In the genomic region with DNA sequence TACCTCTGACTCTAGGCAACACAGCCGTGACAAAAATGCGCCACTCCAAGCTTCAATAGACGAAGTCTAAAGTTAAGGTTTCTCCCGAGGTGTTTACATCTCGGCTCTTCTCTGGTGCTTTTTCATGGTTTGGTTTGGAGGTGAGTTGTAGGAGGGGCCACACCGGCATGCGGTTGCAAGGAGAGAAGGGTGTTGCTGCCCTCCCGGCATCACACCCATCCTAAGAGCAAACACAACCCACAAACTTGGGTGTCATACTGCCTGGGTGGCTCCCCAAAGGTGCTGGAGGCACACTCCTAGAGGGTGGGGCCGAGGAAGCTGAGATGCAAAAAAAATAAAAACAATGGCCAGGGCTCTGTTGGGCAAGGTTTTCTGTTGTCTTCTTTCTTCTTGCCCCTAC, we compare ENCODE assay signal across 24 cellular contexts.
DNase-seq lines count a peak whose midpoint lies in the region; ATAC-seq and TF ChIP-seq lines count a peak whose summit lies in the region.
"Had no signal": no experiment of that assay in that cellular context is flagged by ENCODE, and none has a peak within 500 bp of the region (broad histone marks: within the 10 kb centered on the region; RNA-seq: fewer than 3 reads in every experiment).

No MANE protein-coding gene starts in this region.

- no peak for TF ChIP-seq CTCF in mucosa of descending colon (IDR thresholded peaks at IDR 0.05)
- TF ChIP-seq CTCF in chondrocyte (IDR thresholded peaks at IDR 0.05) = no peak

- intact Hi-C loops in mucosa of descending colon (cut with DNase I, micrococcal nuclease) = no loop called here

- H3K36me3 Mint-ChIP-seq in activated T-cell treated with anti-CD3 and anti-CD28 coated beads, Interleukin-2, amount 50 U/mL, for 24 hours (ENCODE audit: low read depth) = no peaks in the 10 kb centered on the region
- H3K36me3 Mint-ChIP-seq in T-cell (peaks cover 8% of the 10 kb centered on the region), chondrocyte (ENCODE audit: low read depth) (peaks cover 1% of the 10 kb centered on the region)

- no peaks in the 10 kb centered on the region for H3K36me3 ChIP-seq in mucosa of descending colon (ENCODE audit: low read depth)
- H3K36me3 ChIP-seq: right lobe of liver, SJSA1 had no signal

- CTCF ChIA-PET in T-cell (lab: Charles Lee) = interaction anchor here in 1 of 2 donors (1.4 kb wide), 1 partner anchor 140 kb away, joined by 5 read pairs; no protein-coding TSS in a partner anchor

- peak overlapping the region; percentile 84 for H3K27ac Mint-ChIP-seq in activated T-cell treated with anti-CD3 and anti-CD28 coated beads, Interleukin-2, amount 50 U/mL, for 24 hours
- H3K27ac Mint-ChIP-seq in T-cell (peak overlapping the region; percentile 78 to 89), chondrocyte (ENCODE audit: unreplicated experiment) (no peak overlapping the region)
- H3K27ac Mint-ChIP-seq: activated naive CD4-positive, alpha-beta T cell treated with anti-CD3 and anti-CD28 coated beads, Interleukin-2, amount 50 U/mL, for 24 hours; nephron progenitor cell had no signal

- H3K4me1 ChIP-seq in mucosa of descending colon (ENCODE audit: low read depth) = no peaks in the 10 kb centered on the region
- H3K4me1 ChIP-seq: parathyroid adenoma, testis had no signal

- peak; percentile 42 for DNase-seq in activated T-cell treated with anti-CD3 and anti-CD28 coated beads, Interleukin-2, amount 50 U/mL, for 24 hours
- no peak for DNase-seq in activated T-cell treated with anti-CD3 and anti-CD28 coated beads, Interleukin-2, amount 50 U/mL, for 48 hours
- DNase-seq in T-cell = peak in 33 of 34 experiments; percentile 5 to 60 (median 46)
- DNase-seq in activated T-helper 9 cell treated with anti-CD3 and anti-CD28 coated beads, Interleukin-2, amount 50 U/mL, for 16 hours (ENCODE audit: low read depth) = peak; percentile 53
- DNase-seq in mucosa of descending colon = peak; percentile 26 to 50 (median 36)
- DNase-seq in D341Med (ENCODE audit: low spot score) = no peak
- DNase-seq in chondrocyte (ENCODE audit: low spot score) = no peak
- DNase-seq: ACHN; activated CD4-positive, CD25-positive, alpha-beta regulatory T cell treated with anti-CD3 and anti-CD28 coated beads, Interleukin-2, amount 50 U/mL, for 72 hours; C1 segment of cervical spinal cord; DMS 273 treated with DMSO at 0.1 percent for 48 hours; left cardiac atrium; NCI-H1105; NCI-H2081 treated with DMSO at 0.1 percent for 48 hours; NCI-H510A; nephron progenitor cell; NK-92 treated with Interleukin-12 subunit alpha and Interleukin-12 subunit beta, amount 100 ng/mL, for 24 hours; right lobe of liver; testis had no signal

- no peaks in the 10 kb centered on the region for H3K27me3 Mint-ChIP-seq in activated T-cell treated with anti-CD3 and anti-CD28 coated beads, Interleukin-2, amount 50 U/mL, for 24 hours
- H3K27me3 Mint-ChIP-seq in T-cell (no peaks in the 10 kb centered on the region), chondrocyte (ENCODE audit: low read depth) (no peaks in the 10 kb centered on the region)
- H3K27me3 Mint-ChIP-seq: activated naive CD4-positive, alpha-beta T cell treated with anti-CD3 and anti-CD28 coated beads, Interleukin-2, amount 50 U/mL, for 24 hours had no signal

- POLR2A ChIA-PET in T-cell (lab: Charles Lee) = interaction anchor here in 1 of 2 donors (0.5 to 0.6 kb wide), 3 partner anchors 120 to 321 kb away, joined by 3 read pairs; no protein-coding TSS in a partner anchor

- peaks cover 62% of the 10 kb centered on the region for H3K4me1 Mint-ChIP-seq in activated T-cell treated with anti-CD3 and anti-CD28 coated beads, Interleukin-2, amount 50 U/mL, for 24 hours (ENCODE audit: low read depth)
- H3K4me1 Mint-ChIP-seq in T-cell (peaks cover 14 to 73% (median 51%) of the 10 kb centered on the region in 3 donors), chondrocyte (ENCODE audit: low read depth) (no peaks in the 10 kb centered on the region)

- peak; percentile 57 to 94 (median 82) for ATAC-seq in T-cell (replicated peaks in 1 of 4)
- peak; percentile 76 for ATAC-seq in mucosa of descending colon
- no peak for ATAC-seq in HG03442 (IDR thresholded peaks at IDR 0.05; ENCODE audit: unreplicated experiment)
- ATAC-seq: Panc1 had no signal

- no peaks in the 10 kb centered on the region for H3K9me3 ChIP-seq in mucosa of descending colon
- H3K9me3 ChIP-seq: right lobe of liver, SJSA1, testis had no signal

- no peaks in the 10 kb centered on the region for H3K9me3 Mint-ChIP-seq in activated T-cell treated with anti-CD3 and anti-CD28 coated beads, Interleukin-2, amount 50 U/mL, for 24 hours
- no peaks in the 10 kb centered on the region for H3K9me3 Mint-ChIP-seq in T-cell
- no peaks in the 10 kb centered on the region for H3K9me3 Mint-ChIP-seq in chondrocyte (ENCODE audit: low read depth)
- H3K9me3 Mint-ChIP-seq: activated naive CD4-positive, alpha-beta T cell treated with anti-CD3 and anti-CD28 coated beads, Interleukin-2, amount 50 U/mL, for 24 hours; nephron progenitor cell had no signal

- no peak overlapping the region for H3K4me3 ChIP-seq in mucosa of descending colon
- H3K4me3 ChIP-seq: right lobe of liver, SJSA1, testis had no signal

- no peak overlapping the region for H3K4me3 Mint-ChIP-seq in activated T-cell treated with anti-CD3 and anti-CD28 coated beads, Interleukin-2, amount 50 U/mL, for 24 hours
- H3K4me3 Mint-ChIP-seq in T-cell (peak overlapping the region in 2 of 3 donors; percentile 2 to 37), chondrocyte (ENCODE audit: unreplicated experiment) (no peak overlapping the region)
- H3K4me3 Mint-ChIP-seq: activated naive CD4-positive, alpha-beta T cell treated with anti-CD3 and anti-CD28 coated beads, Interleukin-2, amount 50 U/mL, for 24 hours; nephron progenitor cell had no signal

Comparison
In these comparisons a context has a peak if more than half of its experiments do, and no peak if none do; other contexts are left out.
1. DNase-seq: peak in activated T-cell treated with anti-CD3 and anti-CD28 coated beads, Interleukin-2, amount 50 U/mL, for 24 hours (single experiment), T-cell (33 of 34), activated T-helper 9 cell treated with anti-CD3 and anti-CD28 coated beads, Interleukin-2, amount 50 U/mL, for 16 hours (single experiment) and mucosa of descending colon (3 of 3); none in activated T-cell treated with anti-CD3 and anti-CD28 coated beads, Interleukin-2, amount 50 U/mL, for 48 hours (0 of 2), D341Med (single experiment) and chondrocyte (single experiment).
2. H3K4me3 Mint-ChIP-seq: peak in T-cell (2 of 3); none in activated T-cell treated with anti-CD3 and anti-CD28 coated beads, Interleukin-2, amount 50 U/mL, for 24 hours (single experiment) and chondrocyte (single experiment).